In the genomic region with DNA sequence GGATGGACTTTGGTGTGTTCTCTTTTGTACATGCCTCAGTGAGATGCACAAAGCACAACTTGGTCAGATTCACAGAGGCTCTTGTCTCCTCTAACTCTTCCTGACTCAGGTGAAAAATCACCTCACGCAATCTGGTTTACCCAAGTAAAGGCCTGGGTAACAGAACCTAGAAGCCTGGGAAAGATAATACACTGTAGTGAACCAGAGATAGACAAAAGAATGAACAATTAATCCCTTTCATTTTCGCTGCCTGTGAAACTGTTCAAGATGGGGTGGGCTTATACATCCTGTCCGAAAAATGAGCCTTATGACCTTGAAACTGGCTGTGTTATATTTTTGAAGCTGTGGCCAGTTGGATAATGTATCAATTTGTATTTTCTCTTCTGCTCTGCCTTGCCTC, we compare ENCODE assay signal across 32 cellular contexts.
"Had no signal": no experiment of that assay in that cellular context is flagged by ENCODE, and none has a peak within 500 bp of the region (broad histone marks: within the 10 kb centered on the region; RNA-seq: fewer than 3 reads in every experiment).

No MANE protein-coding gene starts in this region.

- H3K4me3 Mint-ChIP-seq: activated B cell treated with CpG ODN at 0.5 μM for 24 hours; activated CD4-positive, alpha-beta memory T cell treated with anti-CD3 and anti-CD28 coated beads, Interleukin-2, amount 10 ng/mL, durations not matched to agents 7 days and 5 days; activated CD4-positive, alpha-beta T cell treated with anti-CD3 and anti-CD28 coated beads, Interleukin-2, amount 10 ng/mL, durations not matched to agents 24 days and 14 days; activated CD8-positive, alpha-beta memory T cell treated with anti-CD3 and anti-CD28 coated beads, Interleukin-2, amount 10 ng/mL, durations not matched to agents 7 days and 5 days; activated CD8-positive, alpha-beta T cell treated with anti-CD3 and anti-CD28 coated beads, Interleukin-2, amount 10 ng/mL, durations not matched to agents 7 days and 5 days; activated naive CD4-positive, alpha-beta T cell treated with anti-CD3 and anti-CD28 coated beads, Interleukin-2, amount 10 ng/mL, durations not matched to agents 7 days and 5 days; activated naive CD4-positive, alpha-beta T cell treated with anti-CD3 and anti-CD28 coated beads, Interleukin-2, amount 50 U/mL, for 24 hours; activated naive CD8-positive, alpha-beta T cell; activated naive CD8-positive, alpha-beta T cell treated with anti-CD3 and anti-CD28 coated beads, Interleukin-2, amount 10 ng/mL, durations not matched to agents 7 days and 5 days; activated naive CD8-positive, alpha-beta T cell treated with anti-CD3 and anti-CD28 coated beads, Interleukin-2, amount 50 U/mL, for 24 hours; activated T-cell treated with anti-CD3 and anti-CD28 coated beads, Interleukin-2, amount 50 U/mL, for 24 hours; brain; T-helper 1 cell treated with Interleukin-12 subunit alpha and Interleukin-12 subunit beta and Interleukin-4 antibody, amounts not matched to agents 30 μg/mL and 1 μg/mL, for 36 hours; T-helper 2 cell treated with Interferon-gamma antibody and Interleukin-4, amounts not matched to agents 5 μg/mL and 100 μg/mL, for 36 hours had no signal

- H3K27me3 Mint-ChIP-seq: activated B cell treated with CpG ODN at 0.5 μM for 24 hours; activated CD4-positive, alpha-beta memory T cell treated with anti-CD3 and anti-CD28 coated beads, Interleukin-2, amount 10 ng/mL, durations not matched to agents 7 days and 5 days; activated CD4-positive, alpha-beta T cell treated with anti-CD3 and anti-CD28 coated beads, Interleukin-2, amount 10 ng/mL, durations not matched to agents 24 days and 14 days; activated CD8-positive, alpha-beta memory T cell treated with anti-CD3 and anti-CD28 coated beads, Interleukin-2, amount 10 ng/mL, durations not matched to agents 7 days and 5 days; activated naive CD4-positive, alpha-beta T cell treated with anti-CD3 and anti-CD28 coated beads, Interleukin-2, amount 10 ng/mL, durations not matched to agents 7 days and 5 days; activated naive CD4-positive, alpha-beta T cell treated with anti-CD3 and anti-CD28 coated beads, Interleukin-2, amount 50 U/mL, for 24 hours; activated naive CD8-positive, alpha-beta T cell treated with anti-CD3 and anti-CD28 coated beads, Interleukin-2, amount 10 ng/mL, durations not matched to agents 7 days and 5 days; activated naive CD8-positive, alpha-beta T cell treated with anti-CD3 and anti-CD28 coated beads, Interleukin-2, amount 50 U/mL, for 24 hours; activated T-cell treated with anti-CD3 and anti-CD28 coated beads, Interleukin-2, amount 50 U/mL, for 24 hours had no signal

- H3K27ac ChIP-seq: ascending aorta, cardiac muscle cell, VCaP had no signal

- H3K4me3 ChIP-seq: ascending aorta, cardiac muscle cell had no signal

- H3K36me3 ChIP-seq: ascending aorta, cardiac muscle cell had no signal

- H3K27me3 ChIP-seq: ascending aorta, cardiac muscle cell had no signal

- H3K27ac Mint-ChIP-seq: activated B cell treated with CpG ODN at 0.5 μM for 24 hours; activated CD4-positive, alpha-beta memory T cell treated with anti-CD3 and anti-CD28 coated beads, Interleukin-2, amount 10 ng/mL, durations not matched to agents 7 days and 5 days; activated CD4-positive, alpha-beta T cell treated with anti-CD3 and anti-CD28 coated beads, Interleukin-2, amount 10 ng/mL, durations not matched to agents 24 days and 14 days; activated CD8-positive, alpha-beta memory T cell treated with anti-CD3 and anti-CD28 coated beads, Interleukin-2, amount 10 ng/mL, durations not matched to agents 7 days and 5 days; activated CD8-positive, alpha-beta T cell treated with anti-CD3 and anti-CD28 coated beads, Interleukin-2, amount 10 ng/mL, durations not matched to agents 7 days and 5 days; activated naive CD4-positive, alpha-beta T cell treated with anti-CD3 and anti-CD28 coated beads, Interleukin-2, amount 10 ng/mL, durations not matched to agents 7 days and 5 days; activated naive CD4-positive, alpha-beta T cell treated with anti-CD3 and anti-CD28 coated beads, Interleukin-2, amount 50 U/mL, for 24 hours; activated naive CD8-positive, alpha-beta T cell; activated naive CD8-positive, alpha-beta T cell treated with anti-CD3 and anti-CD28 coated beads, Interleukin-2, amount 10 ng/mL, durations not matched to agents 7 days and 5 days; activated naive CD8-positive, alpha-beta T cell treated with anti-CD3 and anti-CD28 coated beads, Interleukin-2, amount 50 U/mL, for 24 hours; activated T-cell treated with anti-CD3 and anti-CD28 coated beads, Interleukin-2, amount 50 U/mL, for 24 hours; activated T-helper 2 cell treated with anti-CD3 and anti-CD28 coated beads, Interferon-gamma antibody, Interleukin-2, Interleukin-4, amounts not matched to agents 10 μg/mL and 5 μg/mL and 100 μg/mL, durations not matched to agents 14 hours and 24 hours and 36 hours; brain; T-helper 1 cell treated with Interleukin-12 subunit alpha and Interleukin-12 subunit beta and Interleukin-4 antibody, amounts not matched to agents 30 μg/mL and 1 μg/mL, for 36 hours; T-helper 2 cell treated with Interferon-gamma antibody and Interleukin-4, amounts not matched to agents 5 μg/mL and 100 μg/mL, for 36 hours had no signal

- ATAC-seq: activated CD8-positive, alpha-beta memory T cell treated with anti-CD3 and anti-CD28 coated beads, Interleukin-2, amount 10 ng/mL, durations not matched to agents 7 days and 5 days; activated CD8-positive, alpha-beta T cell treated with anti-CD3 and anti-CD28 coated beads, Interleukin-2, amount 10 ng/mL, durations not matched to agents 7 days and 5 days; activated naive CD8-positive, alpha-beta T cell treated with anti-CD3 and anti-CD28 coated beads, Interleukin-2, amount 50 U/mL, for 24 hours had no signal

- H3K4me1 ChIP-seq: ascending aorta had no signal

- H3K9me3 Mint-ChIP-seq: activated CD4-positive, alpha-beta T cell treated with anti-CD3 and anti-CD28 coated beads, Interleukin-2, amount 10 ng/mL, durations not matched to agents 24 days and 14 days; activated T-helper 2 cell treated with anti-CD3 and anti-CD28 coated beads, Interferon-gamma antibody, Interleukin-2, Interleukin-4, amounts not matched to agents 10 μg/mL and 5 μg/mL and 100 μg/mL, durations not matched to agents 14 hours and 24 hours and 36 hours had no signal

- DNase-seq: activated B cell treated with CpG ODN at 0.5 μM for 24 hours; activated CD4-positive, alpha-beta memory T cell treated with anti-CD3 and anti-CD28 coated beads, Interleukin-2, amount 10 ng/mL, durations not matched to agents 7 days and 5 days; activated CD4-positive, alpha-beta T cell treated with anti-CD3 and anti-CD28 coated beads for 4 hours; activated CD4-positive, alpha-beta T cell treated with anti-CD3 and anti-CD28 coated beads, Interleukin-2, amount 10 ng/mL, durations not matched to agents 24 days and 14 days; activated CD4-positive, alpha-beta T cell treated with anti-CD3 and anti-CD28 coated beads, Interleukin-2, amount 50 U/mL, for 48 hours; activated CD4-positive, CD25-positive, alpha-beta regulatory T cell treated with anti-CD3 and anti-CD28 coated beads, Interleukin-2, amount 50 U/mL, for 72 hours; activated CD8-positive, alpha-beta memory T cell treated with anti-CD3 and anti-CD28 coated beads for 24 hours; activated CD8-positive, alpha-beta memory T cell treated with anti-CD3 and anti-CD28 coated beads, Interleukin-2, amount 10 ng/mL, durations not matched to agents 7 days and 5 days; activated CD8-positive, alpha-beta memory T cell treated with anti-CD3 and anti-CD28 coated beads, Interleukin-2, amount 50 U/mL, for 48 hours; activated CD8-positive, alpha-beta T cell treated with anti-CD3 and anti-CD28 coated beads, Interleukin-2, amount 10 ng/mL, durations not matched to agents 7 days and 5 days; activated effector memory CD4-positive, alpha-beta T cell treated with Interleukin-2 at 50 U/mL for 16 hours; activated gamma-delta T cell; activated naive CD4-positive, alpha-beta T cell treated with anti-CD3 and anti-CD28 coated beads, Interleukin-2, amount 10 ng/mL, durations not matched to agents 7 days and 5 days; activated naive CD4-positive, alpha-beta T cell treated with Interleukin-2 at 50 U/mL for 16 hours; activated naive CD8-positive, alpha-beta T cell treated with anti-CD3 and anti-CD28 coated beads, Interleukin-2, amount 10 ng/mL, durations not matched to agents 7 days and 5 days; activated naive CD8-positive, alpha-beta T cell treated with anti-CD3 and anti-CD28 coated beads, Interleukin-2, amount 50 U/mL, for 24 hours; activated T-cell treated with anti-CD3 and anti-CD28 coated beads, Interleukin-2, amount 50 U/mL, for 24 hours; activated T-cell treated with anti-CD3 and anti-CD28 coated beads, Interleukin-2, amount 50 U/mL, for 48 hours; amygdala; anterior cingulate cortex; central memory CD4-positive, alpha-beta T cell; T-helper 2 cell; T-helper 9 cell had no signal

- H3K4me1 Mint-ChIP-seq: activated B cell treated with CpG ODN at 0.5 μM for 24 hours; activated CD4-positive, alpha-beta memory T cell treated with anti-CD3 and anti-CD28 coated beads, Interleukin-2, amount 10 ng/mL, durations not matched to agents 7 days and 5 days; activated CD4-positive, alpha-beta T cell treated with anti-CD3 and anti-CD28 coated beads, Interleukin-2, amount 10 ng/mL, durations not matched to agents 24 days and 14 days; activated CD8-positive, alpha-beta memory T cell treated with anti-CD3 and anti-CD28 coated beads, Interleukin-2, amount 10 ng/mL, durations not matched to agents 7 days and 5 days; activated naive CD8-positive, alpha-beta T cell treated with anti-CD3 and anti-CD28 coated beads, Interleukin-2, amount 50 U/mL, for 24 hours; brain had no signal

- H3K9me3 ChIP-seq: ascending aorta had no signal

- H3K36me3 Mint-ChIP-seq: activated CD8-positive, alpha-beta memory T cell treated with anti-CD3 and anti-CD28 coated beads, Interleukin-2, amount 10 ng/mL, durations not matched to agents 7 days and 5 days; activated naive CD4-positive, alpha-beta T cell treated with anti-CD3 and anti-CD28 coated beads, Interleukin-2, amount 10 ng/mL, durations not matched to agents 7 days and 5 days; activated naive CD8-positive, alpha-beta T cell treated with anti-CD3 and anti-CD28 coated beads, Interleukin-2, amount 10 ng/mL, durations not matched to agents 7 days and 5 days; brain had no signal
